ENCODE assay signal across 6 cellular contexts in the genomic region with DNA sequence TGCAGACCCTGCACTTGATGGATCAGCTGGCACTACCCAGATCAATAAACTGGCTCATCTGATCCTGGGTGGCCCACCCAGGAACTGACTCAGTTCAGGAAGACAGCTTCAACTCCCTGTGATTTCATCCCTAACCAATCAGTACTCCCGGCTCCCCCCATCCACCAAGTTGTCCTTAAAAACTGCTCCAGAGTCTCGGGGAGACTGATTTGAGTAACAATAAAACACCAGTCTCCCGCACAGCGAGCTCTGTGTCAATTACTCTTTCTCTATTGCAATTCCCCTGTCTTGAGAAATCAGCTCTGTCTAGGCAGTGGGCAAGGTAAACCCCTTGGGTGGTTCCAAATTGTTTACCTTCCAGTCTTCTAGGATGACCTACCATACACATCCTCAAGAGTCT.
"Had no signal": no experiment of that assay in that cellular context is flagged by ENCODE, and none has a peak within 500 bp of the region (broad histone marks: within the 10 kb centered on the region; RNA-seq: fewer than 3 reads in every experiment).

No MANE protein-coding gene starts in this region.

- FAIRE-seq: HTR-8/SVneo had no signal

- DNase-seq: GOT3, H7, HCEC 1CT, IMR-90, KBM-7 had no signal
